In the genomic region with DNA sequence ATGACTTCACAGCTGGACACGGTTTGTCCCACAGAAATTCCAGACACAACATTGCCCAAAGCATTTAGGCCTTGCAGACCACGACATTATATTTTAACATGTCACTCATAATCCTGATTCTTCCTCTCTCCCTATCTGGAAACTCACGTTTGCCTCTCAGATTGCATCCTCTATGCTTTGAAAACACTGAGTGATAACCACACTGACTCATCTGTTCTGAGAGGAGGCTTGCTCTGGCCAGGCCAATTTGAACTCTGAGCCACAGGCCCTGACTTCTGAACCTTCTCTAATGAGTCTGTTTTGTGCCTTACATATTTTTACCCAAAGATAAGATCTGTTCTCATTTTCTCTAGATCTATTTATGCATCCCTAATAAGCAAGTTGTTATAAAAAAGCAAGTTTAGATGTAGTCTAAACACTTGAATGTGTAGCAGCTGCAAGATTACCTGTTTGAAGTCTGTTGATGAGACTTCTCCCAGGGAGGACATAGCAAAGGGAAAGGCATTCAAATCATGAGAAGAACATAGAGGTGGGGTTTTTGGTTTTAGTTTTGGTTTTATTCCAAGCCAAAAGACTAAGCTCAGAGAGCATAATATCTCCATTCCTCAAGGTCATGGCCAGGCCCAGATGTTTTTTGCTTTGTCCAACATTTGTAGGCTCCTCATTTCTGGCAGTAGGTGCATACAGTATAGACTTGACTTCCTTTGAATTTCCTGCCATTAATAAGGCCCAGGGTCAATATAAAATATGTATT, we compare ENCODE assay signal across 16 cellular contexts.
DNase-seq lines count a peak whose midpoint lies in the region; ATAC-seq and TF ChIP-seq lines count a peak whose summit lies in the region.
"Had no signal": no experiment of that assay in that cellular context is flagged by ENCODE, and none has a peak within 500 bp of the region (broad histone marks: within the 10 kb centered on the region; RNA-seq: fewer than 3 reads in every experiment).

No MANE protein-coding gene starts in this region.

- ATAC-seq in GM18907 (IDR thresholded peaks at IDR 0.05; ENCODE audit: unreplicated experiment), result peak; percentile 39
- ATAC-seq: heart right ventricle had no signal

- H3K4me1 Mint-ChIP-seq in type B pancreatic cell (ENCODE audit: unreplicated experiment), result peaks cover 10% of the 10 kb centered on the region

- H2AFZ ChIP-seq in fibroblast of lung (ENCODE audit: low read length), result no peak overlapping the region

- H3K9ac ChIP-seq in fibroblast of lung (ENCODE audit: insufficient read depth, low read length) (no peak overlapping the region), skeletal muscle satellite cell (ENCODE audit: low read depth, low read length) (peak overlapping the region; percentile 84)

- H4K20me1 ChIP-seq in fibroblast of lung (ENCODE audit: control insufficient read depth, extremely low read depth, insufficient read depth, low read length), result no peaks in the 10 kb centered on the region

- no peak overlapping the region for H3K4me3 Mint-ChIP-seq in type B pancreatic cell
- H3K4me3 Mint-ChIP-seq: neural crest cell had no signal

- TF ChIP-seq POLR2A in prostate gland (IDR thresholded peaks at IDR 0.05), result no peak

- TF ChIP-seq CTCF in fibroblast of lung (conservative IDR thresholded peaks at IDR 0.05 in 1 of 2, IDR thresholded peaks at IDR 0.05 in 1 of 2; ENCODE audit: low read depth in 1 of 2, low read length in 2 of 2) (no peak), prostate gland (IDR thresholded peaks at IDR 0.05) (no peak), type B pancreatic cell (conservative IDR thresholded peaks at IDR 0.05) (no peak)

- H3K4me3 ChIP-seq in fibroblast of lung (replicated peaks in 1 of 4; ENCODE audit: control extremely low read depth in 1 of 4, insufficient read depth in 1 of 4, low read depth in 3 of 4, low read length in 4 of 4), result no peak overlapping the region
- H3K4me3 ChIP-seq in skeletal muscle satellite cell (ENCODE audit: low read length), result no peak overlapping the region
- no peak overlapping the region for H3K4me3 ChIP-seq in prostate gland
- H3K4me3 ChIP-seq: heart right ventricle, skin epidermis had no signal

- peaks cover 5% of the 10 kb centered on the region for H3K27me3 Mint-ChIP-seq in type B pancreatic cell

- intact Hi-C loops in prostate gland (cut with DNase I), result loop anchor here (10.0 kb wide), 1 partner anchor 207 kb away; no protein-coding TSS in a partner anchor

- no peaks in the 10 kb centered on the region for H3K9me3 ChIP-seq in fibroblast of lung (ENCODE audit: control insufficient read depth, insufficient read depth, low read depth, low read length)
- no peaks in the 10 kb centered on the region for H3K9me3 ChIP-seq in skeletal muscle satellite cell (replicated peaks; ENCODE audit: low read length)
- H3K9me3 ChIP-seq in prostate gland, result no peaks in the 10 kb centered on the region
- H3K9me3 ChIP-seq: heart right ventricle had no signal

- H3K36me3 Mint-ChIP-seq in type B pancreatic cell, result no peaks in the 10 kb centered on the region

- H3K4me2 ChIP-seq in fibroblast of lung (ENCODE audit: extremely low read depth, insufficient read depth, low read length) (peak overlapping the region; percentile 8), skeletal muscle satellite cell (ENCODE audit: low read length) (peak overlapping the region; percentile 30)

- peaks cover 40% of the 10 kb centered on the region for H3K4me1 ChIP-seq in fibroblast of lung (ENCODE audit: control insufficient read depth, extremely low read depth, insufficient read depth, low read length)
- H3K4me1 ChIP-seq in skeletal muscle satellite cell (ENCODE audit: control insufficient read depth, insufficient read depth, low read length), result peaks cover 95% of the 10 kb centered on the region
- H3K4me1 ChIP-seq in prostate gland (replicated peaks), result no peaks in the 10 kb centered on the region

- H3K36me3 ChIP-seq in fibroblast of lung (ENCODE audit: control insufficient read depth, insufficient read depth, low read length) (no peaks in the 10 kb centered on the region), skeletal muscle satellite cell (ENCODE audit: insufficient read depth, low read length) (no peaks in the 10 kb centered on the region), prostate gland (no peaks in the 10 kb centered on the region)
- H3K36me3 ChIP-seq: heart right ventricle had no signal

- DNase-seq in RPMI7951 (ENCODE audit: low read depth) (peak; percentile 97), fibroblast of lung (ENCODE audit: low read depth in 2 of 2) (peak; percentile 68 to 87), iPS-NIHi11 (ENCODE audit: low spot score) (no peak), prostate gland (ENCODE audit: low spot score) (no peak), type B pancreatic cell (ENCODE audit: extremely low spot score, unreplicated experiment) (no peak)
- DNase-seq in stimulated activated naive CD4-positive, alpha-beta T cell (lab: John Stamatoyannopoulos, UW), result no peak
- DNase-seq: amniotic stem cell, COR-L47, heart right ventricle, NCI-H146, NCI-H510A, RPMI8226 had no signal

- no peak overlapping the region for H3K27ac Mint-ChIP-seq in type B pancreatic cell

- peaks cover 5% of the 10 kb centered on the region for H3K9me3 Mint-ChIP-seq in type B pancreatic cell

- 69% methylated on average over 3 of the region's 3 CpGs for WGBS in prostate gland

- no peaks in the 10 kb centered on the region for H3K79me2 ChIP-seq in fibroblast of lung (ENCODE audit: control insufficient read depth, insufficient read depth, low read length)

- H3K27ac ChIP-seq in fibroblast of lung (ENCODE audit: insufficient read depth, low read length) (peak overlapping the region; percentile 59), prostate gland (no peak overlapping the region)

- no peaks in the 10 kb centered on the region for H3K27me3 ChIP-seq in fibroblast of lung (ENCODE audit: control insufficient read depth, insufficient read depth, low read length)
- no peaks in the 10 kb centered on the region for H3K27me3 ChIP-seq in skeletal muscle satellite cell (ENCODE audit: control insufficient read depth, insufficient read depth, low read length)
- H3K27me3 ChIP-seq in prostate gland (replicated peaks; ENCODE audit: insufficient read depth), result no peaks in the 10 kb centered on the region

Comparison
In these comparisons a context has a peak if more than half of its experiments do, and no peak if none do; other contexts are left out.
1. DNase-seq: peak in RPMI7951 (single experiment) and fibroblast of lung (2 of 2); none in iPS-NIHi11 (single experiment), prostate gland (single experiment), stimulated activated naive CD4-positive, alpha-beta T cell (0 of 6) and type B pancreatic cell (single experiment).